12 cellular contexts compared by ENCODE assay signal in genomic region chr19:35715355-35715809, GRCh38. TPM values are rescaled to one million over a fixed set of nuclear protein-coding genes. Genes with fewer than 3 reads are reported as not detected.
A peak's percentile ranks its signal among the peaks of the same experiment; 100 is the strongest.
DNase-seq lines count a peak whose midpoint lies in the region; ATAC-seq, FAIRE-seq and TF ChIP-seq lines count a peak whose summit lies in the region.
"Had no signal": no experiment of that assay in that cellular context is flagged by ENCODE, and none has a peak within 500 bp of the region (broad histone marks: within the 10 kb centered on the region; RNA-seq: fewer than 3 reads in every experiment).

No MANE protein-coding gene starts in this region.

- H3K9me3 Mint-ChIP-seq in activated naive CD4-positive, alpha-beta T cell treated with anti-CD3 and anti-CD28 coated beads, Interleukin-2, amount 10 ng/mL, durations not matched to agents 7 days and 5 days = no peaks in the 10 kb centered on the region

- no peak for DNase-seq in activated naive CD4-positive, alpha-beta T cell treated with anti-CD3 and anti-CD28 coated beads, Interleukin-2, amount 10 ng/mL, durations not matched to agents 7 days and 5 days
- no peak for DNase-seq in activated naive CD4-positive, alpha-beta T cell treated with anti-CD3 and anti-CD28 coated beads, Interleukin-2, amount 50 U/mL, for 16 hours
- DNase-seq in keratinocyte (ENCODE audit: low read depth, low spot score) (no peak), transverse colon (no peak), left colon (no peak), SKM-1 (lab: John Stamatoyannopoulos, UW; ENCODE audit: unreplicated experiment) (no peak), NCI-H748 (lab: John Stamatoyannopoulos, UW; ENCODE audit: unreplicated experiment) (no peak)
- DNase-seq: effector CD4-positive, alpha-beta T cell; KG1 had no signal

- peak overlapping the region; percentile 98 for H3K27ac ChIP-seq in VCaP
- no peak overlapping the region for H3K27ac ChIP-seq in keratinocyte (ENCODE audit: control insufficient read depth, insufficient read depth, low read length)
- H3K27ac ChIP-seq in transverse colon = peak overlapping the region; percentile 91 to 95 (median 92)

- peak overlapping the region; percentile 96 for H3K4me2 ChIP-seq in keratinocyte (ENCODE audit: control insufficient read depth, extremely low read depth, insufficient read depth, low read depth, low read length)

- TF ChIP-seq CTCF in VCaP (conservative IDR thresholded peaks at IDR 0.05) (no peak), keratinocyte (optimal IDR thresholded peaks at IDR 0.05 in 1 of 3, IDR thresholded peaks at IDR 0.05 in 1 of 3, conservative IDR thresholded peaks at IDR 0.05 in 1 of 3; ENCODE audit: extremely low read depth in 1 of 3, insufficient read depth in 2 of 3, low read length in 3 of 3) (no peak), transverse colon (IDR thresholded peaks at IDR 0.05) (no peak)

- no peaks in the 10 kb centered on the region for H3K27me3 Mint-ChIP-seq in activated naive CD4-positive, alpha-beta T cell treated with anti-CD3 and anti-CD28 coated beads, Interleukin-2, amount 10 ng/mL, durations not matched to agents 7 days and 5 days

- in situ Hi-C loops in transverse colon (cut with MboI; ENCODE audit: low pct_ligation_motif_present in 1 of 4, low pct_unique_long_range_greater_than_20kb in 1 of 4, low sequenced_read_pairs in 3 of 4) = no loop called here

- no peak for TF ChIP-seq EP300 in transverse colon (IDR thresholded peaks at IDR 0.05; ENCODE audit: low read depth)

- ATAC-seq in left colon = no peak

- peak overlapping the region; percentile 96 for H3K27ac Mint-ChIP-seq in activated naive CD4-positive, alpha-beta T cell treated with anti-CD3 and anti-CD28 coated beads, Interleukin-2, amount 10 ng/mL, durations not matched to agents 7 days and 5 days

- H3K36me3 Mint-ChIP-seq in activated naive CD4-positive, alpha-beta T cell treated with anti-CD3 and anti-CD28 coated beads, Interleukin-2, amount 10 ng/mL, durations not matched to agents 7 days and 5 days = peaks cover 17% of the 10 kb centered on the region

- H3K9me3 ChIP-seq in keratinocyte (ENCODE audit: control insufficient read depth, low read depth, low read length) = no peaks in the 10 kb centered on the region
- no peaks in the 10 kb centered on the region for H3K9me3 ChIP-seq in transverse colon
- H3K9me3 ChIP-seq: thyroid gland had no signal

- H3K36me3 ChIP-seq in keratinocyte (ENCODE audit: control insufficient read depth in 2 of 2, extremely low read depth in 1 of 2, insufficient read depth in 2 of 2, low read length in 2 of 2) (peaks cover 2 to 7% of the 10 kb centered on the region in 2 experiments), transverse colon (no peaks in the 10 kb centered on the region)
- H3K36me3 ChIP-seq: thyroid gland had no signal

- intact Hi-C loops in transverse colon (cut with DNase I; ENCODE audit: low total_unique reads) = loop anchor here (1.0 to 10.0 kb wide), 2 partner anchors 21 to 171 kb away; partner anchors contain the start of gene TMEM147
- intact Hi-C loops in left colon (cut with DNase I, micrococcal nuclease) = loop anchor here in 1 of 2 donors (10.0 kb wide), 1 partner anchor 171 kb away; the partner anchor contains the start of gene TMEM147

- no peak overlapping the region for H2AFZ ChIP-seq in keratinocyte (ENCODE audit: control insufficient read depth, low read length)

- no peak for TF ChIP-seq POLR2A in transverse colon (IDR thresholded peaks at IDR 0.05)

- peaks cover 23% of the 10 kb centered on the region for H3K79me2 ChIP-seq in keratinocyte (ENCODE audit: control insufficient read depth, insufficient read depth, low read length)

- CTCF ChIA-PET in activated naive CD4-positive, alpha-beta T cell treated with anti-CD3 and anti-CD28 coated beads, Interleukin-2, amount 10 ng/mL, durations not matched to agents 7 days and 5 days (lab: Charles Lee) = interaction anchor here (0.8 to 6.7 kb wide), 3 partner anchors 18 to 216 kb away, joined by 3 to 236 read pairs (median 3); no protein-coding TSS in a partner anchor

- no peak for FAIRE-seq in keratinocyte (lab: Jason Lieb, UNC)

- H4K20me1 ChIP-seq in keratinocyte (ENCODE audit: control insufficient read depth, extremely low read depth, insufficient read depth, low read length) = no peaks in the 10 kb centered on the region

- H3K4me3 Mint-ChIP-seq in activated naive CD4-positive, alpha-beta T cell treated with anti-CD3 and anti-CD28 coated beads, Interleukin-2, amount 10 ng/mL, durations not matched to agents 7 days and 5 days = peak overlapping the region; percentile 85

- peaks cover 74% of the 10 kb centered on the region for H3K4me1 Mint-ChIP-seq in activated naive CD4-positive, alpha-beta T cell treated with anti-CD3 and anti-CD28 coated beads, Interleukin-2, amount 10 ng/mL, durations not matched to agents 7 days and 5 days

- WGBS in transverse colon (ENCODE audit: low coverage in 1 of 2), 2 donors = 73% methylated on average over 6 of the region's 7 CpGs; no CpG with 5 or more reads in 1 of the 2 donors

- H3K27me3 ChIP-seq in keratinocyte (ENCODE audit: control insufficient read depth, extremely low read depth, insufficient read depth, low read length) = no peaks in the 10 kb centered on the region
- H3K27me3 ChIP-seq in transverse colon = no peaks in the 10 kb centered on the region
- H3K27me3 ChIP-seq: thyroid gland had no signal

- H3K9ac ChIP-seq in keratinocyte (ENCODE audit: control insufficient read depth, extremely low read depth, insufficient read depth, low read length) = no peak overlapping the region

- no peak overlapping the region for H3K4me3 ChIP-seq in keratinocyte (ENCODE audit: control insufficient read depth in 2 of 3, extremely low read depth in 1 of 3, insufficient read depth in 2 of 3, low read depth in 1 of 3, low read length in 3 of 3)
- H3K4me3 ChIP-seq in transverse colon = peak overlapping the region in 2 of 4 donors; percentile 75 to 89

- dilution Hi-C loops in keratinocyte (cut with MboI; ENCODE audit: extremely low pct_ligation_motif_present, low sequenced_read_pairs) = no loop called here

- peaks cover 29% of the 10 kb centered on the region for H3K4me1 ChIP-seq in keratinocyte (ENCODE audit: control insufficient read depth, extremely low read depth, insufficient read depth, low read length)
- H3K4me1 ChIP-seq in transverse colon = peaks cover 18 to 28% (median 24%) of the 10 kb centered on the region in 4 donors

- H3K9me1 ChIP-seq in keratinocyte (ENCODE audit: control insufficient read depth, extremely low read depth, insufficient read depth, low read length) = no peaks in the 10 kb centered on the region

RNA-seq across cellular contexts. Expression of gene KMT2B, which starts 2.4 kb away (rescaled TPM):
- 7.7 to 16.7 TPM (median 8.8 TPM) in 3 replicates for polyA plus RNA-seq in keratinocyte
- 20.0 TPM for polyA plus RNA-seq in keratinocyte (2011; ENCODE audit: low read depth)
- 6.0 and 9.8 TPM in 2 replicates for polyA plus RNA-seq in keratinocyte (2011; cell fraction: cytosol; rRNA removed)
- 60.5 and 69.0 TPM in 2 replicates for polyA plus RNA-seq in keratinocyte (2011; cell fraction: nucleus; rRNA removed)
- polyA plus RNA-seq in keratinocyte (2012; ENCODE audit: low replicate concordance) = 16.7 and 26.5 TPM in 2 replicates
- polyA minus RNA-seq in keratinocyte = 8.3 to 36.9 TPM (median 11.2 TPM) in 3 replicates
- polyA minus RNA-seq in keratinocyte (2011; cell fraction: cytosol; rRNA and poly(A)+ RNA removed) = 8.1 TPM
- polyA minus RNA-seq in keratinocyte (2011; cell fraction: nucleus; rRNA and poly(A)+ RNA removed) = 13.8 and 24.3 TPM in 2 replicates
- total RNA-seq in transverse colon (10 to 100 TPM; 31.8 to 63.9 (median 50.7) TPM), left colon (10 to 100 TPM; 34.8 to 40.1 TPM)

RNA-seq across cellular contexts. Expression of gene ZBTB32, which starts 11.0 kb away (rescaled TPM):
- polyA plus RNA-seq in keratinocyte = not detected in 3 replicates
- not detected for polyA plus RNA-seq in keratinocyte (2011; ENCODE audit: low read depth)
- polyA plus RNA-seq in keratinocyte (2011; cell fraction: cytosol; rRNA removed) = not detected in 2 replicates
- not detected in 2 replicates for polyA plus RNA-seq in keratinocyte (2011; cell fraction: nucleus; rRNA removed)
- 0.10 and 0.16 TPM in 2 replicates for polyA plus RNA-seq in keratinocyte (2012; ENCODE audit: low replicate concordance)
- polyA minus RNA-seq in keratinocyte = not detected in 3 replicates
- not detected for polyA minus RNA-seq in keratinocyte (2011; cell fraction: cytosol; rRNA and poly(A)+ RNA removed)
- polyA minus RNA-seq in keratinocyte (2011; cell fraction: nucleus; rRNA and poly(A)+ RNA removed) = not detected in 2 replicates
- total RNA-seq in transverse colon = not detected
- 1 to 10 TPM in 1 of 2 donors, under 1 TPM in 1; 0.15 to 1.1 TPM for total RNA-seq in left colon
- total RNA-seq: kidney epithelial cell, thyroid gland had no signal

RNA-seq across cellular contexts. Expression of gene IGFLR1, which starts 26.9 kb away (rescaled TPM):
- 0.27 to 1.2 TPM (median 0.34 TPM) in 3 replicates for polyA plus RNA-seq in keratinocyte
- not detected for polyA plus RNA-seq in keratinocyte (2011; ENCODE audit: low read depth)
- 0.15 and 0.48 TPM in 2 replicates for polyA plus RNA-seq in keratinocyte (2011; cell fraction: cytosol; rRNA removed)
- 0.84 and 3.2 TPM in 2 replicates for polyA plus RNA-seq in keratinocyte (2011; cell fraction: nucleus; rRNA removed)
- polyA plus RNA-seq in keratinocyte (2012; ENCODE audit: low replicate concordance) = 0.59 and 0.81 TPM in 2 replicates
- polyA minus RNA-seq in keratinocyte = 0.96 to 7.2 TPM (median 2.7 TPM) in 3 replicates
- not detected for polyA minus RNA-seq in keratinocyte (2011; cell fraction: cytosol; rRNA and poly(A)+ RNA removed)
- polyA minus RNA-seq in keratinocyte (2011; cell fraction: nucleus; rRNA and poly(A)+ RNA removed) = 1.3 TPM in 1 of 2 replicates, not detected in the other
- total RNA-seq in transverse colon (1 to 10 TPM in 3 of 4 donors, under 1 TPM in 1; 0.40 to 7.3 (median 6.0) TPM), left colon (1 to 10 TPM; 4.1 to 7.7 TPM)

RNA-seq across cellular contexts. Expression of gene U2AF1L4, which starts 29.8 kb away (rescaled TPM):
- polyA plus RNA-seq in keratinocyte = 8.9 to 14.7 TPM (median 11.4 TPM) in 3 replicates
- 1.8 TPM for polyA plus RNA-seq in keratinocyte (2011; ENCODE audit: low read depth)
- polyA plus RNA-seq in keratinocyte (2011; cell fraction: cytosol; rRNA removed) = 6.4 and 10.2 TPM in 2 replicates
- 27.2 and 32.1 TPM in 2 replicates for polyA plus RNA-seq in keratinocyte (2011; cell fraction: nucleus; rRNA removed)
- polyA plus RNA-seq in keratinocyte (2012; ENCODE audit: low replicate concordance) = 9.0 and 12.1 TPM in 2 replicates
- 4.3 to 8.7 TPM (median 8.3 TPM) in 3 replicates for polyA minus RNA-seq in keratinocyte
- 3.5 TPM for polyA minus RNA-seq in keratinocyte (2011; cell fraction: cytosol; rRNA and poly(A)+ RNA removed)
- 3.8 and 4.7 TPM in 2 replicates for polyA minus RNA-seq in keratinocyte (2011; cell fraction: nucleus; rRNA and poly(A)+ RNA removed)
- total RNA-seq in transverse colon (100 to 1,000 TPM in 1 of 4 donors, 10 to 100 TPM in 3; 34.8 to 122 (median 44.9) TPM), left colon (10 to 100 TPM; 14.5 to 17.3 TPM)

RNA-seq across cellular contexts. Expression of gene PSENEN, which starts 30.1 kb away (rescaled TPM):
- 36.2 to 53.8 TPM (median 49.7 TPM) in 3 replicates for polyA plus RNA-seq in keratinocyte
- 3.1 TPM for polyA plus RNA-seq in keratinocyte (2011; ENCODE audit: low read depth)
- 49.4 and 58.2 TPM in 2 replicates for polyA plus RNA-seq in keratinocyte (2011; cell fraction: cytosol; rRNA removed)
- 36.8 and 56.0 TPM in 2 replicates for polyA plus RNA-seq in keratinocyte (2011; cell fraction: nucleus; rRNA removed)
- polyA plus RNA-seq in keratinocyte (2012; ENCODE audit: low replicate concordance) = 70.6 and 72.7 TPM in 2 replicates
- 33.1 to 60.8 TPM (median 41.5 TPM) in 3 replicates for polyA minus RNA-seq in keratinocyte
- polyA minus RNA-seq in keratinocyte (2011; cell fraction: cytosol; rRNA and poly(A)+ RNA removed) = 14.2 TPM
- polyA minus RNA-seq in keratinocyte (2011; cell fraction: nucleus; rRNA and poly(A)+ RNA removed) = 13.9 and 15.4 TPM in 2 replicates
- total RNA-seq in transverse colon (10 to 100 TPM in 3 of 4 donors, 1 to 10 TPM in 1; 6.6 to 80.0 (median 56.8) TPM), left colon (10 to 100 TPM; 82.2 to 86.0 TPM)
